In the genomic region with DNA sequence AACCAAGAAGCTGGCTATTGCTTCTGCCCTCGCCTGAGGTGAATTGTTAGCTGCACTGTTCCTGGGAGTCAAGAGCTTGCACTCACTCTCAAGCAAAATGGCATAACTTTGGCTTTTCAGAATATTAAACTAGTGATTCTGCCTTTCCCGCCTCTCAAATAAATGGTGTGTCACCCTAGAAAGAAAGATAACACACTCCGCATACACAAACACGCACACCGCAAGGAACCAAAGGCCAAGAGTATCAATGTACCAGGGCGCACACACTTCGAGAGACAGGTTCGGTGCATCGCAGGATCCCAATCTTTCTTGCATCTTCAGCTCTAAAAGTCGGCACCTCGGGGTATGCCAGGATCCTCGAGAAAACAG, we compare ENCODE assay signal across 1 cellular context.
TF ChIP-seq lines count a peak whose summit lies in the region.

No MANE protein-coding gene starts in this region.

TF ChIP-seq in HepG2, 621 proteins besides CTCF, POLR2A, EP300 and RAD21 (continued from another document):
- TF ChIP-seq, protein P1, sequence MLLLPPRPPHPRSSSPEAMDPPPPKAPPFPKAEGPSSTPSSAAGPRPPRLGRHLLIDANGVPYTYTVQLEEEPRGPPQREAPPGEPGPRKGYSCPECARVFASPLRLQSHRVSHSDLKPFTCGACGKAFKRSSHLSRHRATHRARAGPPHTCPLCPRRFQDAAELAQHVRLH (CRISPR knock-in tag; IDR thresholded peaks at IDR 0.05; ENCODE audit: borderline replicate concordance, low read depth), result no peak
- no peak for TF ChIP-seq ZNF44 (CRISPR knock-in tag; IDR thresholded peaks at IDR 0.05)
- TF ChIP-seq DNMT1 (CRISPR knock-in tag; IDR thresholded peaks at IDR 0.05), result 0 out of 2 replicates have a peak, but pooled peaks have one; percentile 2
- TF ChIP-seq, protein P2, sequence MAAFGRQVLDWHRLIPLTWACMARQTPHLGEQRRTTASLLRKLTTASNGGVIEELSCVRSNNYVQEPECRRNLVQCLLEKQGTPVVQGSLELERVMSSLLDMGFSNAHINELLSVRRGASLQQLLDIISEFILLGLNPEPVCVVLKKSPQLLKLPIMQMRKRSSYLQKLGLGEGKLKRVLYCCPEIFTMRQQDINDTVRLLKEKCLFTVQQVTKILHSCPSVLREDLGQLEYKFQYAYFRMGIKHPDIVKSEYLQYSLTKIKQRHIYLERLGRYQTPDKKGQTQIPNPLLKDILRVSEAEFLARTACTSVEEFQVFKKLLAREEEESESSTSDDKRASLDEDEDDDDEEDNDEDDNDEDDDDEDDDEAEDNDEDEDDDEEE (CRISPR knock-in tag; IDR thresholded peaks at IDR 0.05), result no peak
- TF ChIP-seq ZNF672 (CRISPR knock-in tag; IDR thresholded peaks at IDR 0.05), result no peak
- TF ChIP-seq, protein P3, sequence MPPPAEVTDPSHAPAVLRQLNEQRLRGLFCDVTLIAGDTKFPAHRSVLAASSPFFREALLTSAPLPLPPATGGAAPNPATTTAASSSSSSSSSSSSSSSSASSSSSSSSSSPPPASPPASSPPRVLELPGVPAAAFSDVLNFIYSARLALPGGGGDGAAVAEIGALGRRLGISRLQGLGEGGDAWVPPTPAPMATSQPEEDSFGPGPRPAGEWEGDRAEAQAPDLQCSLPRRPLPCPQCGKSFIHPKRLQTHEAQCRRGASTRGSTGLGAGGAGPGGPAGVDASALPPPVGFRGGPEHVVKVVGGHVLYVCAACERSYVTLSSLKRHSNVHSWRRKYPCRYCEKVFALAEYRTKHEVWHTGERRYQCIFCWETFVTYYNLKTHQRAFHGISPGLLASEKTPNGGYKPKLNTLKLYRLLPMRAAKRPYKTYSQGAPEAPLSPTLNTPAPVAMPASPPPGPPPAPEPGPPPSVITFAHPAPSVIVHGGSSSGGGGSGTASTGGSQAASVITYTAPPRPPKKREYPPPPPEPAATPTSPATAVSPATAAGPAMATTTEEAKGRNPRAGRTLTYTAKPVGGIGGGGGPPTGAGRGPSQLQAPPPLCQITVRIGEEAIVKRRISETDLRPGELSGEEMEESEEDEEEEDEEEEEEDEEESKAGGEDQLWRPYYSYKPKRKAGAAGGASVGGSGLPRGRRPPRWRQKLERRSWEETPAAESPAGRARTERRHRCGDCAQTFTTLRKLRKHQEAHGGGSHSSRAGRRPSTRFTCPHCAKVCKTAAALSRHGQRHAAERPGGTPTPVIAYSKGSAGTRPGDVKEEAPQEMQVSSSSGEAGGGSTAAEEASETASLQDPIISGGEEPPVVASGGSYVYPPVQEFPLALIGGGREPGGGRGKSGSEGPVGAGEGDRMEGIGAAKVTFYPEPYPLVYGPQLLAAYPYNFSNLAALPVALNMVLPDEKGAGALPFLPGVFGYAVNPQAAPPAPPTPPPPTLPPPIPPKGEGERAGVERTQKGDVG (CRISPR knock-in tag; IDR thresholded peaks at IDR 0.05; ENCODE audit: borderline replicate concordance), result no peak
- TF ChIP-seq ZNF724P (CRISPR knock-in tag; IDR thresholded peaks at IDR 0.05; ENCODE audit: borderline replicate concordance), result no peak
- TF ChIP-seq RFX1 (IDR thresholded peaks at IDR 0.05), result peak; percentile 36; the same call in 1 of the 2 replicates
- TF ChIP-seq NRL (CRISPR knock-in tag; IDR thresholded peaks at IDR 0.05; ENCODE audit: borderline replicate concordance), result no peak
- TF ChIP-seq LCORL (IDR thresholded peaks at IDR 0.05), result no peak
- no peak; the same call in 1 of the 2 replicates for TF ChIP-seq LCORL (CRISPR knock-in tag; IDR thresholded peaks at IDR 0.05)
- no peak for TF ChIP-seq ZNF772 (CRISPR knock-in tag; IDR thresholded peaks at IDR 0.05)
- TF ChIP-seq JUN (CRISPR knock-in tag; IDR thresholded peaks at IDR 0.05), result 0 out of 2 replicates have a peak, but pooled peaks have one; percentile 28
- TF ChIP-seq, protein P4, sequence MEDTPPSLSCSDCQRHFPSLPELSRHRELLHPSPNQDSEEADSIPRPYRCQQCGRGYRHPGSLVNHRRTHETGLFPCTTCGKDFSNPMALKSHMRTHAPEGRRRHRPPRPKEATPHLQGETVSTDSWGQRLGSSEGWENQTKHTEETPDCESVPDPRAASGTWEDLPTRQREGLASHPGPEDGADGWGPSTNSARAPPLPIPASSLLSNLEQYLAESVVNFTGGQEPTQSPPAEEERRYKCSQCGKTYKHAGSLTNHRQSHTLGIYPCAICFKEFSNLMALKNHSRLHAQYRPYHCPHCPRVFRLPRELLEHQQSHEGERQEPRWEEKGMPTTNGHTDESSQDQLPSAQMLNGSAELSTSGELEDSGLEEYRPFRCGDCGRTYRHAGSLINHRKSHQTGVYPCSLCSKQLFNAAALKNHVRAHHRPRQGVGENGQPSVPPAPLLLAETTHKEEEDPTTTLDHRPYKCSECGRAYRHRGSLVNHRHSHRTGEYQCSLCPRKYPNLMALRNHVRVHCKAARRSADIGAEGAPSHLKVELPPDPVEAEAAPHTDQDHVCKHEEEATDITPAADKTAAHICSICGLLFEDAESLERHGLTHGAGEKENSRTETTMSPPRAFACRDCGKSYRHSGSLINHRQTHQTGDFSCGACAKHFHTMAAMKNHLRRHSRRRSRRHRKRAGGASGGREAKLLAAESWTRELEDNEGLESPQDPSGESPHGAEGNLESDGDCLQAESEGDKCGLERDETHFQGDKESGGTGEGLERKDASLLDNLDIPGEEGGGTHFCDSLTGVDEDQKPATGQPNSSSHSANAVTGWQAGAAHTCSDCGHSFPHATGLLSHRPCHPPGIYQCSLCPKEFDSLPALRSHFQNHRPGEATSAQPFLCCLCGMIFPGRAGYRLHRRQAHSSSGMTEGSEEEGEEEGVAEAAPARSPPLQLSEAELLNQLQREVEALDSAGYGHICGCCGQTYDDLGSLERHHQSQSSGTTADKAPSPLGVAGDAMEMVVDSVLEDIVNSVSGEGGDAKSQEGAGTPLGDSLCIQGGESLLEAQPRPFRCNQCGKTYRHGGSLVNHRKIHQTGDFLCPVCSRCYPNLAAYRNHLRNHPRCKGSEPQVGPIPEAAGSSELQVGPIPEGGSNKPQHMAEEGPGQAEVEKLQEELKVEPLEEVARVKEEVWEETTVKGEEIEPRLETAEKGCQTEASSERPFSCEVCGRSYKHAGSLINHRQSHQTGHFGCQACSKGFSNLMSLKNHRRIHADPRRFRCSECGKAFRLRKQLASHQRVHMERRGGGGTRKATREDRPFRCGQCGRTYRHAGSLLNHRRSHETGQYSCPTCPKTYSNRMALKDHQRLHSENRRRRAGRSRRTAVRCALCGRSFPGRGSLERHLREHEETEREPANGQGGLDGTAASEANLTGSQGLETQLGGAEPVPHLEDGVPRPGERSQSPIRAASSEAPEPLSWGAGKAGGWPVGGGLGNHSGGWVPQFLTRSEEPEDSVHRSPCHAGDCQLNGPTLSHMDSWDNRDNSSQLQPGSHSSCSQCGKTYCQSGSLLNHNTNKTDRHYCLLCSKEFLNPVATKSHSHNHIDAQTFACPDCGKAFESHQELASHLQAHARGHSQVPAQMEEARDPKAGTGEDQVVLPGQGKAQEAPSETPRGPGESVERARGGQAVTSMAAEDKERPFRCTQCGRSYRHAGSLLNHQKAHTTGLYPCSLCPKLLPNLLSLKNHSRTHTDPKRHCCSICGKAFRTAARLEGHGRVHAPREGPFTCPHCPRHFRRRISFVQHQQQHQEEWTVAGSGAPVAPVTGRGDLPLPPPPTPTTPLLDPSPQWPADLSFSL (CRISPR knock-in tag; IDR thresholded peaks at IDR 0.05), result 0 out of 2 replicates have a peak, but pooled peaks have one; percentile 50
- TF ChIP-seq HNRNPL (IDR thresholded peaks at IDR 0.05; ENCODE audit: low read depth, low read length), result no peak
- no peak for TF ChIP-seq ZNF709 (CRISPR knock-in tag; IDR thresholded peaks at IDR 0.05)
- TF ChIP-seq FOXJ3 (CRISPR knock-in tag; IDR thresholded peaks at IDR 0.05; ENCODE audit: borderline replicate concordance), result no peak
- no peak for TF ChIP-seq ERF (CRISPR knock-in tag; IDR thresholded peaks at IDR 0.05)
- TF ChIP-seq, protein P5, sequence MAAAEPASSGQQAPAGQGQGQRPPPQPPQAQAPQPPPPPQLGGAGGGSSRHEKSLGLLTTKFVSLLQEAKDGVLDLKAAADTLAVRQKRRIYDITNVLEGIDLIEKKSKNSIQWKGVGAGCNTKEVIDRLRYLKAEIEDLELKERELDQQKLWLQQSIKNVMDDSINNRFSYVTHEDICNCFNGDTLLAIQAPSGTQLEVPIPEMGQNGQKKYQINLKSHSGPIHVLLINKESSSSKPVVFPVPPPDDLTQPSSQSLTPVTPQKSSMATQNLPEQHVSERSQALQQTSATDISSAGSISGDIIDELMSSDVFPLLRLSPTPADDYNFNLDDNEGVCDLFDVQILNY (CRISPR knock-in tag; conservative IDR thresholded peaks at IDR 0.05), result no peak
- TF ChIP-seq SMC3 (IDR thresholded peaks at IDR 0.05; ENCODE audit: low read length), result no peak
- no peak for TF ChIP-seq TBL1XR1 (IDR thresholded peaks at IDR 0.05; ENCODE audit: borderline replicate concordance, low read length, partially characterized antibody)
- TF ChIP-seq CENPT (CRISPR knock-in tag; IDR thresholded peaks at IDR 0.05; ENCODE audit: low read depth), result no peak
- TF ChIP-seq POLR2G (IDR thresholded peaks at IDR 0.05; ENCODE audit: low read depth, low read length), result no peak
- no peak for TF ChIP-seq ZNF660 (CRISPR knock-in tag; IDR thresholded peaks at IDR 0.05; ENCODE audit: borderline replicate concordance, low read depth)
- TF ChIP-seq NAIF1 (CRISPR knock-in tag; IDR thresholded peaks at IDR 0.05; ENCODE audit: borderline replicate concordance), result peak; percentile 37; the same call in 1 of the 2 replicates
- TF ChIP-seq MEF2D (CRISPR knock-in tag; IDR thresholded peaks at IDR 0.05), result no peak
- TF ChIP-seq, protein P6, sequence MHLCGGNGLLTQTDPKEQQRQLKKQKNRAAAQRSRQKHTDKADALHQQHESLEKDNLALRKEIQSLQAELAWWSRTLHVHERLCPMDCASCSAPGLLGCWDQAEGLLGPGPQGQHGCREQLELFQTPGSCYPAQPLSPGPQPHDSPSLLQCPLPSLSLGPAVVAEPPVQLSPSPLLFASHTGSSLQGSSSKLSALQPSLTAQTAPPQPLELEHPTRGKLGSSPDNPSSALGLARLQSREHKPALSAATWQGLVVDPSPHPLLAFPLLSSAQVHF (CRISPR knock-in tag; IDR thresholded peaks at IDR 0.05), result no peak
- TF ChIP-seq ZNF441 (CRISPR knock-in tag; IDR thresholded peaks at IDR 0.05; ENCODE audit: borderline replicate concordance), result no peak
- TF ChIP-seq RFX5 (IDR thresholded peaks at IDR 0.05; ENCODE audit: low read depth, low read length), result no peak
- no peak for TF ChIP-seq ZSCAN29 (CRISPR knock-in tag; conservative IDR thresholded peaks at IDR 0.05)
- TF ChIP-seq FOSL1 (CRISPR knock-in tag; IDR thresholded peaks at IDR 0.05; ENCODE audit: borderline replicate concordance), result no peak
- TF ChIP-seq, protein P7, sequence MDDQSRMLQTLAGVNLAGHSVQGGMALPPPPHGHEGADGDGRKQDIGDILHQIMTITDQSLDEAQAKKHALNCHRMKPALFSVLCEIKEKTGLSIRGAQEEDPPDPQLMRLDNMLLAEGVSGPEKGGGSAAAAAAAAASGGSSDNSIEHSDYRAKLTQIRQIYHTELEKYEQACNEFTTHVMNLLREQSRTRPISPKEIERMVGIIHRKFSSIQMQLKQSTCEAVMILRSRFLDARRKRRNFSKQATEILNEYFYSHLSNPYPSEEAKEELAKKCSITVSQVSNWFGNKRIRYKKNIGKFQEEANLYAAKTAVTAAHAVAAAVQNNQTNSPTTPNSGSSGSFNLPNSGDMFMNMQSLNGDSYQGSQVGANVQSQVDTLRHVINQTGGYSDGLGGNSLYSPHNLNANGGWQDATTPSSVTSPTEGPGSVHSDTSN (CRISPR knock-in tag; IDR thresholded peaks at IDR 0.05; ENCODE audit: borderline replicate concordance), result no peak
